Comparison of ENCODE assay signal across 8 cellular contexts in the genomic region with DNA sequence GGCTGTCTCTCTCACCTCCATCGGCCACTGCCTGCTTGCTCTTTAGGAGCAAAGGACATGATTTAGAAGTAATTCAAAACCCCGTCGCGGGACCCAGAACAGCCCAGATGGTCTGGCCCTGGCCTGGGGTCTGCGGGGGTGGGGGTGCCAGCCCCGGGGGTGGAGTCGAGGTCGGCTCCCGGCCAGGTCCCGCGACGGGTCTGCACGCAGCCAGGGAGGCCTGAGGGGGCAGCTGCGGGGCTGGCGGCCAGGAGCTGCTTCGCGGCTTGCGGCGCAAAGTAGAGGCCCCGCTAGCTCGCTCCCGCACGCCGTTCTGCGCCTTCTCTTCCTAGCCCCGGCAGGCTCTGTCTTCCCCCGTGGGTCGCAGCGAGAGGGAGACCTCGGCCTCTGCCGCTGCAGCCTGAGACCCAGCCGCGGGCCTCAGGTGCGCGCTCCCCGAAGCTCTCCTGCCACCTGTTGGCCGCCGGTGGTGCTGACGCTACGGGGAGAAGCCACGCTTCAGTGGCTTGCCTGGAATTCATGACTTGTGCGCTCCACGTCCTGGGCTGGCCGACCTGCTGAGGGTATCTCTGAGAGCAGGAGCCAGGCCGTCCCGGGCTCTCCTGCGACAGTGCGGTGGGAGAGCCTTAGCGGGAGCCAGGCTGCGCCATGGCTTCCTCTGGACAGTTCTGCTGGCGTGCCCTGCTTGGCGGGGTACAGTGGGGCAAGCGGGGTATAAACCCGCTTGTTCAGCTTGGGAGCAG.
DNase-seq lines count a peak whose midpoint lies in the region; TF ChIP-seq lines count a peak whose summit lies in the region.

No MANE protein-coding gene starts in this region.

- no peaks in the 10 kb centered on the region for H3K4me1 ChIP-seq in iPS-20b (ENCODE audit: insufficient read depth, low read length)
- peaks cover 0 to 19% (median 11%) of the 10 kb centered on the region in 6 donors for H3K4me1 ChIP-seq in spleen

- DNase-seq in GM10248 (ENCODE audit: extremely low spot score) (peak; percentile 80), HFFc6 (peak; percentile 54), NCI-H1694 (lab: John Stamatoyannopoulos, UW) (peak; percentile 34), UCSD-AML1 (lab: John Stamatoyannopoulos, UW; ENCODE audit: unreplicated experiment) (peak; percentile 64), brain microvascular endothelial cell (peak; percentile 58), spleen (peak; percentile 92), epidermal melanocyte (ENCODE audit: insufficient read length, low spot score) (no peak)

- H3K9me3 ChIP-seq in iPS-20b (ENCODE audit: insufficient read depth, low read depth, low read length) (no peaks in the 10 kb centered on the region), spleen (peaks cover 0 to under 1% (median 0%) of the 10 kb centered on the region in 8 donors)

- WGBS in spleen, 5 donors = 9 to 30% (median 10%) methylated on average over 17 to 54 of the region's 54 CpGs

- in situ Hi-C loops in brain microvascular endothelial cell (cut with HindIII; ENCODE audit: low pct_ligation_motif_present, low sequenced_read_pairs) = no loop called here

- CTCF ChIA-PET in GM10248 (lab: Yijun Ruan, JAX) = interaction anchor here (0.6 to 2.2 kb wide), 22 partner anchors 9 to 451 kb away, joined by 3 to 9 read pairs (median 3); a partner anchor contains a TSS

- H3K4me3 ChIP-seq in brain microvascular endothelial cell (ENCODE audit: low read depth, low read length) (peak overlapping the region; percentile 49), iPS-20b (ENCODE audit: low read length) (peak overlapping the region; percentile 18), spleen (peak overlapping the region in 7 of 8 donors; percentile 5 to 70 (median 37))

- no peak overlapping the region for H3K9ac ChIP-seq in iPS-20b (ENCODE audit: low read depth, low read length)

- H3K9me3 Mint-ChIP-seq in HFFc6 = no peaks in the 10 kb centered on the region; the same call in 1 of the 2 replicates

- H3K27ac Mint-ChIP-seq in HFFc6 = no peak overlapping the region

- TF ChIP-seq CTCF in GM10248 (IDR thresholded peaks at IDR 0.05; ENCODE audit: control extremely low read depth, extremely low read depth, low read depth, missing control alignments) = peak; percentile 92
- peak; percentile 93 for TF ChIP-seq CTCF in HFFc6 (IDR thresholded peaks at IDR 0.05)
- peak; percentile 96 for TF ChIP-seq CTCF in brain microvascular endothelial cell (IDR thresholded peaks at IDR 0.05; ENCODE audit: low read depth, low read length, missing control alignments)
- peak; percentile 72 to 90 (median 84) for TF ChIP-seq CTCF in spleen (IDR thresholded peaks at IDR 0.05 in 8 of 11, conservative IDR thresholded peaks at IDR 0.05 in 3 of 11)

- H3K36me3 ChIP-seq in brain microvascular endothelial cell (replicated peaks) (no peaks in the 10 kb centered on the region), iPS-20b (ENCODE audit: insufficient read depth, low read depth, low read length) (no peaks in the 10 kb centered on the region), spleen (no peaks in the 10 kb centered on the region)

- POLR2A ChIA-PET in GM10248 (lab: Yijun Ruan, JAX) = no interaction called here

- no peak overlapping the region for H3K27ac ChIP-seq in brain microvascular endothelial cell
- H3K27ac ChIP-seq in iPS-20b (ENCODE audit: low read length) = no peak overlapping the region
- no peak overlapping the region for H3K27ac ChIP-seq in spleen

- H3K27me3 ChIP-seq in brain microvascular endothelial cell (replicated peaks) (peaks cover 5% of the 10 kb centered on the region), iPS-20b (ENCODE audit: insufficient read depth, low read length) (peaks cover 57% of the 10 kb centered on the region), spleen (replicated peaks in 1 of 7) (peaks cover 0 to 57% (median 36%) of the 10 kb centered on the region in 7 donors)

- H3K27me3 Mint-ChIP-seq in HFFc6 (ENCODE audit: insufficient read depth) = peaks cover 2% of the 10 kb centered on the region

- TF ChIP-seq POLR2A in spleen (IDR thresholded peaks at IDR 0.05) = no peak

- intact Hi-C loops in spleen (cut with DNase I; ENCODE audit: low total_unique reads) = loop anchor here (5.0 kb wide), 1 partner anchor 274 kb away; no protein-coding TSS in a partner anchor

- peaks cover 37% of the 10 kb centered on the region for H3K4me1 Mint-ChIP-seq in HFFc6 (ENCODE audit: low read depth)

- peak overlapping the region; percentile 77 for H3K4me3 Mint-ChIP-seq in HFFc6

- H3K36me3 Mint-ChIP-seq in HFFc6 (ENCODE audit: low read depth) = 0 out of 2 replicates have a peak, but pooled peaks cover under 1% of the 10 kb centered on the region
